8 cellular contexts compared by ENCODE assay signal in genomic region chr1:226064816-226065248, GRCh38. TPM values are rescaled to one million over a fixed set of nuclear protein-coding genes. Genes with fewer than 3 reads are reported as not detected.
DNase-seq lines count a peak whose midpoint lies in the region; ATAC-seq and TF ChIP-seq lines count a peak whose summit lies in the region.

No MANE protein-coding gene starts in this region.

- peaks cover 5% of the 10 kb centered on the region for H3K27me3 Mint-ChIP-seq in CD4-positive, CD25-positive, alpha-beta regulatory T cell
- H3K27me3 Mint-ChIP-seq in activated T-helper 17 cell treated with anti-CD3 and anti-CD28 coated beads, Interleukin-2, amount 50 U/mL, for 72 hours, result no peaks in the 10 kb centered on the region

- no peak overlapping the region for H2AFZ ChIP-seq in trophoblast cell (ENCODE audit: insufficient read depth, low read length, poor library complexity)

- H3K23ac ChIP-seq in trophoblast cell (ENCODE audit: low read length), result no peak overlapping the region

- TF ChIP-seq CTCF in GM20000 (IDR thresholded peaks at IDR 0.05; ENCODE audit: extremely low read depth, missing control alignments) (peak; percentile 68), foreskin keratinocyte (conservative IDR thresholded peaks at IDR 0.05) (peak; percentile 85)

- H3K9me3 ChIP-seq in CD4-positive, CD25-positive, alpha-beta regulatory T cell (ENCODE audit: control insufficient read depth in 2 of 2, low read length in 2 of 2), result no peaks in the 10 kb centered on the region
- H3K9me3 ChIP-seq in trophoblast cell (ENCODE audit: insufficient read depth, low read depth, low read length), result no peaks in the 10 kb centered on the region

- peak overlapping the region; percentile 89 to 100 (median 96) for H3K4me3 Mint-ChIP-seq in CD4-positive, CD25-positive, alpha-beta regulatory T cell
- peak overlapping the region; percentile 100 for H3K4me3 Mint-ChIP-seq in activated T-helper 17 cell treated with anti-CD3 and anti-CD28 coated beads, Interleukin-2, amount 50 U/mL, for 72 hours

- peaks cover 19 to 67% (median 47%) of the 10 kb centered on the region in 4 donors for H3K4me1 Mint-ChIP-seq in CD4-positive, CD25-positive, alpha-beta regulatory T cell
- peaks cover 42% of the 10 kb centered on the region for H3K4me1 Mint-ChIP-seq in activated T-helper 17 cell treated with anti-CD3 and anti-CD28 coated beads, Interleukin-2, amount 50 U/mL, for 72 hours

- no peak overlapping the region for H2BK5ac ChIP-seq in trophoblast cell (ENCODE audit: low read depth, low read length, poor library complexity)

- H3K27ac Mint-ChIP-seq in CD4-positive, CD25-positive, alpha-beta regulatory T cell, result peak overlapping the region; percentile 74 to 99 (median 96)
- peak overlapping the region; percentile 99 for H3K27ac Mint-ChIP-seq in activated T-helper 17 cell treated with anti-CD3 and anti-CD28 coated beads, Interleukin-2, amount 50 U/mL, for 72 hours

- H3K9ac ChIP-seq in trophoblast cell (ENCODE audit: low read length), result no peak overlapping the region

- H3K14ac ChIP-seq in trophoblast cell (ENCODE audit: low read length), result no peak overlapping the region

- H3K79me1 ChIP-seq in trophoblast cell (ENCODE audit: low read length), result peaks cover 17% of the 10 kb centered on the region

- H4K8ac ChIP-seq in trophoblast cell (ENCODE audit: low read depth, low read length), result no peak overlapping the region

- ATAC-seq in CD4-positive, CD25-positive, alpha-beta regulatory T cell (ENCODE audit: low read depth in 2 of 2), result peak in 1 of 2 donors; percentile 14
- no peak for ATAC-seq in activated T-helper 17 cell treated with anti-CD3 and anti-CD28 coated beads, Interleukin-2, amount 50 U/mL, for 72 hours (replicated peaks)
- ATAC-seq in foreskin keratinocyte (no peak), HG02623 (IDR thresholded peaks at IDR 0.05; ENCODE audit: unreplicated experiment) (no peak), HG02852 (IDR thresholded peaks at IDR 0.05; ENCODE audit: unreplicated experiment) (no peak)

- no peak overlapping the region for H4K12ac ChIP-seq in trophoblast cell (ENCODE audit: low read depth, low read length)

- no peak overlapping the region for H4K91ac ChIP-seq in trophoblast cell (ENCODE audit: low read depth, low read length)

- H3K79me2 ChIP-seq in trophoblast cell (ENCODE audit: control insufficient read depth, insufficient read depth, low read length, poor library complexity), result peaks cover 22% of the 10 kb centered on the region

- peak overlapping the region; percentile 63 for H3K4me2 ChIP-seq in trophoblast cell (ENCODE audit: low read length)

- H3K18ac ChIP-seq in trophoblast cell (ENCODE audit: low read length), result no peak overlapping the region

- peaks cover 65% of the 10 kb centered on the region for H3K4me1 ChIP-seq in CD4-positive, CD25-positive, alpha-beta regulatory T cell (ENCODE audit: control insufficient read depth, insufficient read depth, low read length, poor library complexity, severe bottlenecking)
- H3K4me1 ChIP-seq in foreskin keratinocyte (peaks cover 6% of the 10 kb centered on the region), trophoblast cell (ENCODE audit: control insufficient read depth in 1 of 2, insufficient read depth in 2 of 2, low read length in 2 of 2) (peaks cover 0 to 4% of the 10 kb centered on the region in 2 experiments)

- peak; percentile 36 to 84 (median 71) for DNase-seq in CD4-positive, CD25-positive, alpha-beta regulatory T cell
- peak; percentile 55 for DNase-seq in GM20000 (ENCODE audit: low spot score)
- peak; percentile 66 for DNase-seq in NCI-H510A treated with DMSO at 0.1 percent for 48 hours (lab: John Stamatoyannopoulos, UW)
- DNase-seq in foreskin keratinocyte, result peak; percentile 20 to 64
- DNase-seq in trophoblast cell, result peak; percentile 19 to 65

- WGBS in trophoblast cell (ENCODE audit: extremely low coverage, insufficient coverage, insufficient read length), result no CpG with 5 or more reads among the region's 5 CpGs

- H3K9me3 Mint-ChIP-seq in CD4-positive, CD25-positive, alpha-beta regulatory T cell, result no peaks in the 10 kb centered on the region
- no peaks in the 10 kb centered on the region for H3K9me3 Mint-ChIP-seq in activated T-helper 17 cell treated with anti-CD3 and anti-CD28 coated beads, Interleukin-2, amount 50 U/mL, for 72 hours

- peaks cover 36% of the 10 kb centered on the region for H3K36me3 Mint-ChIP-seq in CD4-positive, CD25-positive, alpha-beta regulatory T cell
- H3K36me3 Mint-ChIP-seq in activated T-helper 17 cell treated with anti-CD3 and anti-CD28 coated beads, Interleukin-2, amount 50 U/mL, for 72 hours (ENCODE audit: low read depth), result peaks cover 70% of the 10 kb centered on the region

- H3K4me3 ChIP-seq in CD4-positive, CD25-positive, alpha-beta regulatory T cell (ENCODE audit: low read depth, low read length), result peak overlapping the region; percentile 100
- H3K4me3 ChIP-seq in trophoblast cell (ENCODE audit: low read depth, low read length), result no peak overlapping the region

- H3K36me3 ChIP-seq in CD4-positive, CD25-positive, alpha-beta regulatory T cell (ENCODE audit: control insufficient read depth, insufficient read depth, low read length), result peaks cover 38% of the 10 kb centered on the region
- H3K36me3 ChIP-seq in trophoblast cell (ENCODE audit: control insufficient read depth in 1 of 2, insufficient read depth in 2 of 2, low read length in 2 of 2), result peaks cover 14 to 21% of the 10 kb centered on the region in 2 experiments

- H3K27me3 ChIP-seq in CD4-positive, CD25-positive, alpha-beta regulatory T cell (ENCODE audit: control insufficient read depth, insufficient read depth, low read length), result no peaks in the 10 kb centered on the region
- H3K27me3 ChIP-seq in foreskin keratinocyte, result no peaks in the 10 kb centered on the region
- H3K27me3 ChIP-seq in trophoblast cell (ENCODE audit: insufficient read depth, low read length), result no peaks in the 10 kb centered on the region

- no peak overlapping the region for H2BK12ac ChIP-seq in trophoblast cell (ENCODE audit: low read length)

- peak overlapping the region; percentile 79 for H3K4ac ChIP-seq in trophoblast cell (ENCODE audit: low read depth, low read length)

- no peak overlapping the region for H2BK120ac ChIP-seq in trophoblast cell (ENCODE audit: insufficient read depth, low read length, poor library complexity)

- H3K27ac ChIP-seq in CD4-positive, CD25-positive, alpha-beta regulatory T cell (ENCODE audit: insufficient read depth, low read length, poor library complexity, severe bottlenecking), result peak overlapping the region; percentile 97
- H3K27ac ChIP-seq in foreskin keratinocyte (no peak overlapping the region), trophoblast cell (ENCODE audit: low read depth, low read length) (no peak overlapping the region)

- no peak overlapping the region for H2AK5ac ChIP-seq in trophoblast cell (ENCODE audit: low read length)

RNA-seq across cellular contexts. Expression of gene H3-3A, which starts 2.3 kb away (rescaled TPM):
- 408 TPM for total RNA-seq in CD4-positive, CD25-positive, alpha-beta regulatory T cell
- 1,000 to 10,000 TPM in 2 of 4 donors, 100 to 1,000 TPM in 2; 858 to 1,137 (median 1,025) TPM for polyA plus RNA-seq in CD4-positive, CD25-positive, alpha-beta regulatory T cell
- 100 to 1,000 TPM; 222 to 316 TPM for total RNA-seq in activated T-helper 17 cell treated with anti-CD3 and anti-CD28 coated beads, Interleukin-2, amount 50 U/mL, for 72 hours
- total RNA-seq in foreskin keratinocyte, result 237 and 245 TPM in 2 replicates
- polyA plus RNA-seq in foreskin keratinocyte, result 313 and 327 TPM in 2 replicates
- polyA plus RNA-seq in trophoblast cell (2013), result 1,042 and 1,059 TPM in 2 replicates
